ENCODE assay signal across 2 cellular contexts in genomic region chr14:68526420-68527105, GRCh38.
A peak's percentile ranks its signal among the peaks of the same experiment; 100 is the strongest.
TF ChIP-seq lines count a peak whose summit lies in the region.

No MANE protein-coding gene starts in this region.

TF ChIP-seq in liver, 16 proteins besides CTCF, POLR2A, EP300 and RAD21 (continued from another document):
- TF ChIP-seq REST (IDR thresholded peaks at IDR 0.05) (no peak), GABPA (IDR thresholded peaks at IDR 0.05 in 1 of 2, conservative IDR thresholded peaks at IDR 0.05 in 1 of 2) (no peak), MAX (IDR thresholded peaks at IDR 0.05) (no peak), JUND (IDR thresholded peaks at IDR 0.05) (peak in 1 of 2 donors; percentile 14), ZBTB33 (IDR thresholded peaks at IDR 0.05) (no peak), YY1 (IDR thresholded peaks at IDR 0.05) (peak; percentile 27), NR2F2 (IDR thresholded peaks at IDR 0.05) (no peak), SP1 (IDR thresholded peaks at IDR 0.05) (peak; percentile 6), ATF3 (IDR thresholded peaks at IDR 0.05) (no peak)

TF ChIP-seq in HepG2, 621 proteins besides CTCF, POLR2A, EP300 and RAD21 (continued from another document):
- TF ChIP-seq FOXO4 (CRISPR knock-in tag; conservative IDR thresholded peaks at IDR 0.05) (no peak), AHR (CRISPR knock-in tag; IDR thresholded peaks at IDR 0.05) (no peak), TBX2 (CRISPR knock-in tag; IDR thresholded peaks at IDR 0.05; ENCODE audit: borderline replicate concordance) (no peak), ATF3 (CRISPR knock-in tag; IDR thresholded peaks at IDR 0.05) (no peak), ADNP (CRISPR knock-in tag; IDR thresholded peaks at IDR 0.05) (no peak)
